In the genomic region with DNA sequence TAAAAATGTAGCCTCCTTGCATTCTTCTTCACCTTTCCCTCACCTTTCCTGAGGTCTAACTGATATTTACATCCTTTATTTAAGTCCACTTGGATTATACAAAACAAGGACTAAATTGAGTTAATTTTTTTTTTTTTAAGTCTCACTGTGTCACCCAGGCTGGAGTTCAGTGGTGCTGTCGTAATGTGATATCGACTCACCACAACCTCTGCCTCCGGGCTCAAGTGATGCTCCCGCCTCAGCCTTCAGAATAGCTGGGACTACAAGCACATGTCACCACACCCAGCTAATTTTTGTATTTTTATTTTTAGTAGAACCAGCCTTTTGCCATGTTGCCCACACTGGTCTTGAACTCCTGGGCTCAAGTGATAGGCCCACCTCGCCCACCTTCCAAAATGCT, we compare ENCODE assay signal across 20 cellular contexts.
"Had no signal": no experiment of that assay in that cellular context is flagged by ENCODE, and none has a peak within 500 bp of the region (broad histone marks: within the 10 kb centered on the region; RNA-seq: fewer than 3 reads in every experiment).

No MANE protein-coding gene starts in this region.

- H3K4me1 ChIP-seq: colonic mucosa, heart left ventricle, left lung, tibial artery had no signal

- DNase-seq: activated CD4-positive, alpha-beta T cell treated with anti-CD3 and anti-CD28 coated beads, Interleukin-2, amount 50 U/mL, for 1 hour; activated CD8-positive, alpha-beta memory T cell treated with anti-CD3 and anti-CD28 coated beads, Interleukin-2, amount 50 U/mL, for 48 hours; activated effector memory CD4-positive, alpha-beta T cell treated with Interleukin-2 at 50 U/mL for 16 hours; activated naive CD4-positive, alpha-beta T cell treated with anti-CD3 and anti-CD28 coated beads, Interleukin-2, amount 50 U/mL, for 16 hours; activated T-cell treated with anti-CD3 and anti-CD28 coated beads, Interleukin-2, amount 50 U/mL, for 48 hours; aorta; brain microvascular endothelial cell; central memory CD4-positive, alpha-beta T cell; colonic mucosa; heart left ventricle; left lung; naive B cell; stimulated activated CD4-positive, alpha-beta T cell treated with anti-CD3 and anti-CD28 coated beads, Interleukin-12 subunit alpha, Interleukin-12 subunit beta, amount 100 ng/mL, for 4 hours; stimulated activated CD4-positive, alpha-beta T cell treated with anti-CD3 and anti-CD28 coated beads, Interleukin-1b, Interleukin-23, amount 100 ng/mL, for 48 hours; stimulated activated naive CD8-positive, alpha-beta T cell treated with anti-CD3 and anti-CD28 coated beads, Interleukin-15, Interleukin-2, amounts not matched to agents 100 U/mL and 50 U/mL, for 24 hours; substantia nigra; T1000; tibial artery had no signal

- H3K27me3 ChIP-seq: brain microvascular endothelial cell, colonic mucosa, gastroesophageal sphincter, left lung, tibial artery had no signal

- H3K27ac ChIP-seq: brain microvascular endothelial cell, colonic mucosa, gastroesophageal sphincter, heart left ventricle, left lung, tibial artery had no signal

- H3K4me3 ChIP-seq: colonic mucosa, gastroesophageal sphincter, heart left ventricle, left lung, tibial artery had no signal

- H3K36me3 ChIP-seq: brain microvascular endothelial cell, colonic mucosa, gastroesophageal sphincter, heart left ventricle, left lung, tibial artery had no signal

- H3K9me3 ChIP-seq: colonic mucosa, gastroesophageal sphincter, heart left ventricle, left lung, tibial artery had no signal

- ATAC-seq: activated CD4-positive, CD25-positive, alpha-beta regulatory T cell treated with anti-CD3 and anti-CD28 coated beads, Interleukin-2, amount 50 U/mL, for 24 hours; gastroesophageal sphincter; heart left ventricle; left lung; stimulated activated naive CD8-positive, alpha-beta T cell treated with anti-CD3 and anti-CD28 coated beads, Interleukin-15, Interleukin-2, amounts not matched to agents 100 U/mL and 50 U/mL, for 24 hours had no signal
